Comparison of ENCODE assay signal across 1 cellular context in genomic region chr4:142523111-142523510, GRCh38.
TF ChIP-seq lines count a peak whose summit lies in the region.

No MANE protein-coding gene starts in this region.

TF ChIP-seq in GM12878, 131 proteins besides CTCF, POLR2A, EP300 and RAD21 (continued from another document):
- TF ChIP-seq, protein P1, sequence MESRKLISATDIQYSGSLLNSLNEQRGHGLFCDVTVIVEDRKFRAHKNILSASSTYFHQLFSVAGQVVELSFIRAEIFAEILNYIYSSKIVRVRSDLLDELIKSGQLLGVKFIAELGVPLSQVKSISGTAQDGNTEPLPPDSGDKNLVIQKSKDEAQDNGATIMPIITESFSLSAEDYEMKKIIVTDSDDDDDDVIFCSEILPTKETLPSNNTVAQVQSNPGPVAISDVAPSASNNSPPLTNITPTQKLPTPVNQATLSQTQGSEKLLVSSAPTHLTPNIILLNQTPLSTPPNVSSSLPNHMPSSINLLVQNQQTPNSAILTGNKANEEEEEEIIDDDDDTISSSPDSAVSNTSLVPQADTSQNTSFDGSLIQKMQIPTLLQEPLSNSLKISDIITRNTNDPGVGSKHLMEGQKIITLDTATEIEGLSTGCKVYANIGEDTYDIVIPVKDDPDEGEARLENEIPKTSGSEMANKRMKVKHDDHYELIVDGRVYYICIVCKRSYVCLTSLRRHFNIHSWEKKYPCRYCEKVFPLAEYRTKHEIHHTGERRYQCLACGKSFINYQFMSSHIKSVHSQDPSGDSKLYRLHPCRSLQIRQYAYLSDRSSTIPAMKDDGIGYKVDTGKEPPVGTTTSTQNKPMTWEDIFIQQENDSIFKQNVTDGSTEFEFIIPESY (IDR thresholded peaks at IDR 0.05), result no peak
- TF ChIP-seq TBL1XR1 (IDR thresholded peaks at IDR 0.05; ENCODE audit: low read depth, low read length), result no peak
- TF ChIP-seq BCL11A (IDR thresholded peaks at IDR 0.05; ENCODE audit: low read depth, low read length), result no peak
- no peak for TF ChIP-seq RUNX3 (IDR thresholded peaks at IDR 0.05; ENCODE audit: low read length)
- TF ChIP-seq USF2 (IDR thresholded peaks at IDR 0.05; ENCODE audit: borderline replicate concordance, low read depth, low read length), result no peak
- TF ChIP-seq MTA3 (IDR thresholded peaks at IDR 0.05; ENCODE audit: borderline replicate concordance, low read length), result no peak
- TF ChIP-seq BMI1 (IDR thresholded peaks at IDR 0.05; ENCODE audit: borderline replicate concordance), result no peak
- TF ChIP-seq, protein P2, sequence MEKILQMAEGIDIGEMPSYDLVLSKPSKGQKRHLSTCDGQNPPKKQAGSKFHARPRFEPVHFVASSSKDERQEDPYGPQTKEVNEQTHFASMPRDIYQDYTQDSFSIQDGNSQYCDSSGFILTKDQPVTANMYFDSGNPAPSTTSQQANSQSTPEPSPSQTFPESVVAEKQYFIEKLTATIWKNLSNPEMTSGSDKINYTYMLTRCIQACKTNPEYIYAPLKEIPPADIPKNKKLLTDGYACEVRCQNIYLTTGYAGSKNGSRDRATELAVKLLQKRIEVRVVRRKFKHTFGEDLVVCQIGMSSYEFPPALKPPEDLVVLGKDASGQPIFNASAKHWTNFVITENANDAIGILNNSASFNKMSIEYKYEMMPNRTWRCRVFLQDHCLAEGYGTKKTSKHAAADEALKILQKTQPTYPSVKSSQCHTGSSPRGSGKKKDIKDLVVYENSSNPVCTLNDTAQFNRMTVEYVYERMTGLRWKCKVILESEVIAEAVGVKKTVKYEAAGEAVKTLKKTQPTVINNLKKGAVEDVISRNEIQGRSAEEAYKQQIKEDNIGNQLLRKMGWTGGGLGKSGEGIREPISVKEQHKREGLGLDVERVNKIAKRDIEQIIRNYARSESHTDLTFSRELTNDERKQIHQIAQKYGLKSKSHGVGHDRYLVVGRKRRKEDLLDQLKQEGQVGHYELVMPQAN (conservative IDR thresholded peaks at IDR 0.05), result no peak
- no peak for TF ChIP-seq TAF1 (IDR thresholded peaks at IDR 0.05; ENCODE audit: borderline replicate concordance, low read depth, low read length)
- TF ChIP-seq CHD1 (IDR thresholded peaks at IDR 0.05; ENCODE audit: low read depth, low read length), result no peak
- TF ChIP-seq, protein P3, sequence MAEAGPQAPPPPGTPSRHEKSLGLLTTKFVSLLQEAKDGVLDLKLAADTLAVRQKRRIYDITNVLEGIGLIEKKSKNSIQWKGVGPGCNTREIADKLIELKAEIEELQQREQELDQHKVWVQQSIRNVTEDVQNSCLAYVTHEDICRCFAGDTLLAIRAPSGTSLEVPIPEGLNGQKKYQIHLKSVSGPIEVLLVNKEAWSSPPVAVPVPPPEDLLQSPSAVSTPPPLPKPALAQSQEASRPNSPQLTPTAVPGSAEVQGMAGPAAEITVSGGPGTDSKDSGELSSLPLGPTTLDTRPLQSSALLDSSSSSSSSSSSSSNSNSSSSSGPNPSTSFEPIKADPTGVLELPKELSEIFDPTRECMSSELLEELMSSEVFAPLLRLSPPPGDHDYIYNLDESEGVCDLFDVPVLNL (IDR thresholded peaks at IDR 0.05; ENCODE audit: low read depth, low read length), result no peak
- TF ChIP-seq IKZF1 (conservative IDR thresholded peaks at IDR 0.05), result no peak
